Comparison of ENCODE assay signal across 13 cellular contexts in genomic region chr13:47459512-47459911, GRCh38.
A peak's percentile ranks its signal among the peaks of the same experiment; 100 is the strongest.
DNase-seq lines count a peak whose midpoint lies in the region; ATAC-seq, FAIRE-seq and TF ChIP-seq lines count a peak whose summit lies in the region.
"Had no signal": no experiment of that assay in that cellular context is flagged by ENCODE, and none has a peak within 500 bp of the region (broad histone marks: within the 10 kb centered on the region; RNA-seq: fewer than 3 reads in every experiment).

No MANE protein-coding gene starts in this region.

- TF ChIP-seq CTCF in HFFc6 (IDR thresholded peaks at IDR 0.05): peak; percentile 68

- no peaks in the 10 kb centered on the region for H3K36me3 Mint-ChIP-seq in HFFc6 (ENCODE audit: low read depth)
- H3K36me3 Mint-ChIP-seq: IgD-negative memory B cell; naive thymus-derived CD4-positive, alpha-beta T cell had no signal

- DNase-seq in AG20443 (ENCODE audit: low spot score): peak; percentile 15
- DNase-seq in HFFc6: peak; percentile 11
- DNase-seq in SKM-1 (lab: John Stamatoyannopoulos, UW; ENCODE audit: unreplicated experiment): peak; percentile 14
- DNase-seq in iPS-NIHi7 (ENCODE audit: extremely low spot score): peak; percentile 18
- DNase-seq in frontal cortex (ENCODE audit: low spot score in 2 of 2): no peak
- DNase-seq in NCI-H1048 (lab: John Stamatoyannopoulos, UW): no peak
- DNase-seq in cortex of kidney (lab: John Stamatoyannopoulos, UW): no peak
- DNase-seq: caudate nucleus; hypothalamus; naive thymus-derived CD4-positive, alpha-beta T cell had no signal

- FAIRE-seq in frontal cortex (lab: Jason Lieb, UNC): no peak
- FAIRE-seq: RCC 7860 had no signal

- no peak overlapping the region for H3K27ac Mint-ChIP-seq in HFFc6
- H3K27ac Mint-ChIP-seq: IgD-negative memory B cell; naive thymus-derived CD4-positive, alpha-beta T cell had no signal

- peaks cover 2% of the 10 kb centered on the region; the same call in 1 of the 2 replicates for H3K27me3 Mint-ChIP-seq in HFFc6 (ENCODE audit: insufficient read depth)
- H3K27me3 Mint-ChIP-seq: IgD-negative memory B cell had no signal

- peaks cover 63% of the 10 kb centered on the region for H3K4me1 Mint-ChIP-seq in HFFc6 (ENCODE audit: low read depth)
- H3K4me1 Mint-ChIP-seq: IgD-negative memory B cell; naive thymus-derived CD4-positive, alpha-beta T cell had no signal

- no peak for ATAC-seq in HG02970 (IDR thresholded peaks at IDR 0.05; ENCODE audit: low FRiP score, unreplicated experiment)
- ATAC-seq: naive thymus-derived CD4-positive, alpha-beta T cell had no signal

- H3K4me3 Mint-ChIP-seq in HFFc6: no peak overlapping the region
- H3K4me3 Mint-ChIP-seq: IgD-negative memory B cell; naive thymus-derived CD4-positive, alpha-beta T cell had no signal

- peaks cover 4% of the 10 kb centered on the region; the same call in 1 of the 2 replicates for H3K9me3 Mint-ChIP-seq in HFFc6

Comparison
In these comparisons a context has a peak if more than half of its experiments do, and no peak if none do; other contexts are left out.
1. DNase-seq: peak in AG20443 (single experiment), HFFc6 (single experiment), SKM-1 (single experiment) and iPS-NIHi7 (single experiment); none in frontal cortex (0 of 2), NCI-H1048 (single experiment) and cortex of kidney (single experiment).